Comparison of ENCODE assay signal across 8 cellular contexts in the genomic region with DNA sequence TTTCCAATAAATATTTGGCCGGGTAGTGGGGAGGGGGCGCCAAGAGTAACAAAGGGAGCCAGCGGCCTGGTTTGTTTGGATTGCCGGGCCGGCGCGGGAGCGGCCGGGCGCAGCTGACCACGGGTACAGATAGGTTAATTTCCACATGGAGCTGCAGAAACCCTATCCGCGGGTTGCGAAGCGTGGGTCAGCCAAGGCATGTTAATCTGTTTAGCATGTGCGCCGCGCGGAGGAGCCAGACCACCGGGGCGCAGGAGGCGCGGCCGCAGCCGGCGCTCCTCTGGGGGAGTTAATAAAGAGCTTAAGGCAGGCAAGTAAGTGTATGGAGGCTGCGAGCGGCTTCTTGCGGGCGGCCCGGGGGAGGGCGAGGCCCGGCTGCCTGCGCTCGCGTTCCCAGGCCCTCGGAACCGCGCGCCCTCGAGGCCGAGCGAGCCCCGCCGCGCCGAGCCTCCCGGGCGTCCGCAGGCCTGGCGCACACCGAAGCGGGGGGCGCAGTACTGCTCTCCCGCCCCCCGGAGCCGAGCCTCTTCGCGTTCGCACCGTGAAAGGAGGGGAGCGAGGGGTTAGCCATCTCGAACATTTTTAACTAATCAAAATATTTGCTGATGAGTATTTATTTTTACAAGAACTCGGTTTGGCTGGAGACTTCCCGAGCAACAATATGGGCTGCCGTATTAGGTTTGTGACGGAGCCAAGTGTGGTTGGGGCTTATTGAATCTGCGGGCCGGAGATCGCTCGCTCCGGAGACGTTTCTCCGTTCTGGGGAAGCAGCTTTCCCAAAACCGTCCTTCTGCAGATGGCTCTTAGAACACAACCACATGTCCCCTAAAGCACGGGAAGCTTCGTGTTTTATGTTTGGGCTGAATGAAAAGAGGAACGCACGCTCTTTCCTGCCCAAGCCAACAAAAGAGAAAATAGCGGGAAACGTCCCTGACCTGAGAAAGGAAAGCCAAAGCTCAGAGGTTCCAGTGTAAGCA. TPM values are rescaled to one million over a fixed set of nuclear protein-coding genes. Genes with fewer than 3 reads are reported as not detected.
A peak's percentile ranks its signal among the peaks of the same experiment; 100 is the strongest.
DNase-seq lines count a peak whose midpoint lies in the region; ATAC-seq and TF ChIP-seq lines count a peak whose summit lies in the region.

No MANE protein-coding gene starts in this region.

- no peaks in the 10 kb centered on the region for H3K36me3 ChIP-seq in mesenchymal stem cell (ENCODE audit: control insufficient read depth in 1 of 2, insufficient read depth in 2 of 2, low read depth in 1 of 2, low read length in 2 of 2)
- H3K36me3 ChIP-seq in aorta (ENCODE audit: control insufficient read depth in 1 of 2, insufficient read depth in 2 of 2, low read length in 1 of 2) = no peaks in the 10 kb centered on the region

- H3K27ac ChIP-seq in mesenchymal stem cell (ENCODE audit: low read length, poor library complexity, severe bottlenecking) = no peak overlapping the region
- no peak overlapping the region for H3K27ac ChIP-seq in aorta (ENCODE audit: low read depth in 1 of 2, low read length in 2 of 2)

- peak overlapping the region; percentile 69 for H4K8ac ChIP-seq in mesenchymal stem cell (ENCODE audit: low read length)

- peaks cover 19% of the 10 kb centered on the region for H3K4me1 ChIP-seq in mesenchymal stem cell (ENCODE audit: control insufficient read depth, insufficient read depth, low read depth, low read length)
- no peaks in the 10 kb centered on the region for H3K4me1 ChIP-seq in aorta (ENCODE audit: control insufficient read depth in 1 of 2, insufficient read depth in 2 of 2, low read length in 2 of 2)

- H3K4me2 ChIP-seq in mesenchymal stem cell (ENCODE audit: low read length, poor library complexity, severe bottlenecking) = peak overlapping the region; percentile 94

- no peak overlapping the region for H3K14ac ChIP-seq in mesenchymal stem cell (ENCODE audit: low read length in 2 of 2)

- no peak overlapping the region for H3K9ac ChIP-seq in mesenchymal stem cell (ENCODE audit: low read length)

- H2BK15ac ChIP-seq in mesenchymal stem cell (ENCODE audit: low read depth, poor library complexity, severe bottlenecking) = no peak overlapping the region

- in situ Hi-C loops in G401 (cut with HindIII; ENCODE audit: low sequenced_read_pairs) = no loop called here

- TF ChIP-seq CTCF in choroid plexus epithelial cell (conservative IDR thresholded peaks at IDR 0.05; ENCODE audit: low read depth, low read length) = no peak

- H3K79me1 ChIP-seq in mesenchymal stem cell (replicated peaks; ENCODE audit: low read length, poor library complexity, severe bottlenecking) = no peaks in the 10 kb centered on the region

- H3K4me3 ChIP-seq in choroid plexus epithelial cell (ENCODE audit: low read depth, low read length) (peak overlapping the region; percentile 49), mesenchymal stem cell (ENCODE audit: insufficient read depth in 1 of 2, low read depth in 1 of 2, low read length in 2 of 2) (peak overlapping the region; percentile 42 to 66), aorta (ENCODE audit: low read length in 2 of 2) (peak overlapping the region in 1 of 2 donors; percentile 36)

- no peak overlapping the region for H3K23ac ChIP-seq in mesenchymal stem cell (ENCODE audit: low read length in 2 of 2)

- H3K27me3 ChIP-seq in mesenchymal stem cell (ENCODE audit: control insufficient read depth in 1 of 2, insufficient read depth in 1 of 2, low read length in 2 of 2) = peaks cover 10 to 92% of the 10 kb centered on the region in 2 experiments
- peaks cover 0 to 2% of the 10 kb centered on the region in 2 donors for H3K27me3 ChIP-seq in aorta (ENCODE audit: control insufficient read depth in 1 of 2, insufficient read depth in 2 of 2, low read length in 1 of 2)

- intact Hi-C loops in left cardiac atrium (cut with DNase I) = no loop called here
- intact Hi-C loops in Right ventricle myocardium inferior (cut with DNase I) = no loop called here
- intact Hi-C loops in aorta (cut with DNase I) = no loop called here

- H2BK5ac ChIP-seq in mesenchymal stem cell (ENCODE audit: low read depth, low read length, poor library complexity, severe bottlenecking) = no peak overlapping the region

- DNase-seq in left cardiac atrium (no peak), Right ventricle myocardium inferior (ENCODE audit: missing footprints) (no peak), choroid plexus epithelial cell (ENCODE audit: low read depth) (peak; percentile 97), mesenchymal stem cell (peak; percentile 42), aorta (peak; percentile 74 to 83), 8988T (no peak), NCI-H2171 treated with DMSO at 0.1 percent for 48 hours (lab: John Stamatoyannopoulos, UW) (no peak), G401 (ENCODE audit: low spot score) (no peak)

- H2AFZ ChIP-seq in mesenchymal stem cell (ENCODE audit: low read depth, low read length) = peak overlapping the region; percentile 73

- no peak overlapping the region for H2BK120ac ChIP-seq in mesenchymal stem cell (ENCODE audit: low read depth, low read length)

- no peak overlapping the region for H2AK5ac ChIP-seq in mesenchymal stem cell (ENCODE audit: low read length, severe bottlenecking)

- H3K4ac ChIP-seq in mesenchymal stem cell (ENCODE audit: low read depth in 1 of 2, low read length in 2 of 2) = no peak overlapping the region

- peak overlapping the region in 1 of 2 experiments; percentile 31 for H2BK12ac ChIP-seq in mesenchymal stem cell (ENCODE audit: low read length in 2 of 2)

- 5% methylated on average over 59 of the region's 81 CpGs for WGBS in mesenchymal stem cell
- 2 to 3% methylated on average over 67 to 81 of the region's 81 CpGs for WGBS in aorta, 2 donors

- H3K18ac ChIP-seq in mesenchymal stem cell (ENCODE audit: low read depth in 1 of 2, low read length in 2 of 2) = peak overlapping the region in 1 of 2 experiments; percentile 67

- peak overlapping the region; percentile 56 for H4K91ac ChIP-seq in mesenchymal stem cell (ENCODE audit: low read length)

- peak; percentile 58 to 65 for ATAC-seq in left cardiac atrium
- no peak for ATAC-seq in Right ventricle myocardium inferior
- peak; percentile 75 for ATAC-seq in aorta (ENCODE audit: low FRiP score)

- H3K9me3 ChIP-seq in mesenchymal stem cell (ENCODE audit: control insufficient read depth, low read length) = no peaks in the 10 kb centered on the region
- no peaks in the 10 kb centered on the region for H3K9me3 ChIP-seq in aorta (ENCODE audit: control insufficient read depth, low read length)

RNA-seq across cellular contexts. Expression of gene FOXD1, which starts 28.9 kb away (rescaled TPM):
- total RNA-seq in left cardiac atrium = under 1 TPM; 0.09 to 0.10 TPM
- not detected for total RNA-seq in Right ventricle myocardium inferior
- polyA plus RNA-seq in mesenchymal stem cell (2013, experiment 1 of 2) = 5.7 TPM
- 5.4 TPM for polyA plus RNA-seq in mesenchymal stem cell (2013, experiment 2 of 2)
- 10 to 100 TPM in 1 of 2 donors, 1 to 10 TPM in 1; 9.9 to 15.2 TPM for total RNA-seq in aorta
- polyA plus RNA-seq in aorta = 1 to 10 TPM in 1 of 2 donors, under 1 TPM in 1; 0.25 to 6.7 TPM
- 11.3 and 11.8 TPM in 2 replicates for total RNA-seq in G401 (2014; rRNA removed; shearing (Covaris generic))

Comparison
In these comparisons a context has a peak if more than half of its experiments do, and no peak if none do; other contexts are left out.
1. DNase-seq: peak in choroid plexus epithelial cell (single experiment), mesenchymal stem cell (single experiment) and aorta (2 of 2); none in left cardiac atrium (single experiment), Right ventricle myocardium inferior (single experiment), 8988T (single experiment), NCI-H2171 treated with DMSO at 0.1 percent for 48 hours (single experiment) and G401 (single experiment).
2. RNA of gene FOXD1, which starts 28.9 kb away (total RNA-seq): 9.9 to 15.2 TPM in aorta and 11.3 to 11.8 TPM in G401; 0.09 to 0.10 TPM in left cardiac atrium and not detected in Right ventricle myocardium inferior (single experiment); every median in the first group is over 4 times any median in the second.